In the genomic region with DNA sequence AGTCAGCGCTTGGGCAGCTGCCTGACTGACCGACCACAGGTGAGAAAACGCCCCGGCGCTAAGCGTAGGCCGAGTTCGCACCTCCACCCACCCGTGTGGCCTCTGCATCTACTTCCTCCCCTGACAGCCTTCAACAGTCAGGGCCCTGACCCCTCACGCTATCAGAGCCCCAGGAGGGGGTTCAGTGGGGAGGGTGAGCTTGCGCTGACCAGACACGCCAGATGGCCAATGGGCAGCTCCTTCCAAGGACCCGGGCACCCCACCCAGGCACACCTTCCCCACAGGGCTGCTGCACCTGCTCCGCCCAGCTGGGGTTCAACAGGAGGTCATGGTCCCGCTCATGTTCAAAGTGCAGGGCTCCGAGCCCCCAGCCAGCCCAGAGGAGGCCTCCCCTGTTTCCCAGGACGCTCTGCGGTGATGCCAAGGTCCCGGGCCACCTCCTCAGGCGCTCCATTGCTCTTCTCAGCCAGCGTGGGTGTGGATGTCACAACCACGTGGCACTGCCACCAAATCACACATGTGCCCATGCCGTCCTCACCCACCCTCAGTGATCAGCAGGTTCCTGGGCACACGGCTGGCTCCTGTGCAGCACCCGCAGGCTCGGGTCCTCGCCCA, we compare ENCODE assay signal across 1 cellular context.
TF ChIP-seq lines count a peak whose summit lies in the region.

No MANE protein-coding gene starts in this region.

TF ChIP-seq in HCT116, 20 proteins besides CTCF, POLR2A, EP300 and RAD21 (continued from another document):
- TF ChIP-seq ZNF274 (IDR thresholded peaks at IDR 0.05; ENCODE audit: low read depth, low read length), result no peak
- TF ChIP-seq, protein P1, sequence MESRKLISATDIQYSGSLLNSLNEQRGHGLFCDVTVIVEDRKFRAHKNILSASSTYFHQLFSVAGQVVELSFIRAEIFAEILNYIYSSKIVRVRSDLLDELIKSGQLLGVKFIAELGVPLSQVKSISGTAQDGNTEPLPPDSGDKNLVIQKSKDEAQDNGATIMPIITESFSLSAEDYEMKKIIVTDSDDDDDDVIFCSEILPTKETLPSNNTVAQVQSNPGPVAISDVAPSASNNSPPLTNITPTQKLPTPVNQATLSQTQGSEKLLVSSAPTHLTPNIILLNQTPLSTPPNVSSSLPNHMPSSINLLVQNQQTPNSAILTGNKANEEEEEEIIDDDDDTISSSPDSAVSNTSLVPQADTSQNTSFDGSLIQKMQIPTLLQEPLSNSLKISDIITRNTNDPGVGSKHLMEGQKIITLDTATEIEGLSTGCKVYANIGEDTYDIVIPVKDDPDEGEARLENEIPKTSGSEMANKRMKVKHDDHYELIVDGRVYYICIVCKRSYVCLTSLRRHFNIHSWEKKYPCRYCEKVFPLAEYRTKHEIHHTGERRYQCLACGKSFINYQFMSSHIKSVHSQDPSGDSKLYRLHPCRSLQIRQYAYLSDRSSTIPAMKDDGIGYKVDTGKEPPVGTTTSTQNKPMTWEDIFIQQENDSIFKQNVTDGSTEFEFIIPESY (IDR thresholded peaks at IDR 0.05; ENCODE audit: extremely low read depth, insufficient replicate concordance, low read length), result no peak
- TF ChIP-seq, protein P2, sequence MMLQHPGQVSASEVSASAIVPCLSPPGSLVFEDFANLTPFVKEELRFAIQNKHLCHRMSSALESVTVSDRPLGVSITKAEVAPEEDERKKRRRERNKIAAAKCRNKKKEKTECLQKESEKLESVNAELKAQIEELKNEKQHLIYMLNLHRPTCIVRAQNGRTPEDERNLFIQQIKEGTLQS (IDR thresholded peaks at IDR 0.05), result no peak
- TF ChIP-seq ELF1 (IDR thresholded peaks at IDR 0.05; ENCODE audit: borderline replicate concordance, low read depth), result no peak
